In the genomic region with DNA sequence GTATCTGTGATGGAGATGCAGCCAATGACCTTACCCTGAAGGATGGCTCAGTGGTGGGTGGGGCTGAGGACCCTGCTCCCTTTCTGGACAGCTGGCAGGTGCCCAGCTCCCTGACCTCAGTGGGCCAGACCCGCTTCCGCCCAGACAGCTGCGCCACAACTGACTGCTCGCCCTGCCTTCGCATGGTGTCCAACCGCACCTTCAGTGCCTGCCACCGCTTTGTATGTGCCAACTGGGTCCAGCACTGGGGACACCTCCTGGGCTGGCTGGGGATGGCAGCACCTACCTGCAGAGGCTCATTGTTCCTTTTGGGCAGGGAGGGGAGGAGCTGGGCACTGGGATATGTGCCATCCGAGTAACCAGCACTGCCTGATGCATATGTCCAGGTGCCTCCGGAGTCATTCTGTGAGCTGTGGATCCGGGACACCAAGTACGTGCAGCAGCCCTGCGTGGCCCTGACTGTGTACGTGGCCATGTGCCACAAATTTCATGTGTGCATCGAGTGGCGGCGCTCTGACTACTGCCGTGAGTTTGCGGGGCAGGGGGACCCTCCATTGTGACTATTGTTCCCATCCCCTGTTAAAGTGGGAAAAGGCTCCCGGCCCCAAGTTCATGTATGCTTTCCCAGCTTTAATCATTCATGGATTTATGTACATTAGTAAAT, we compare ENCODE assay signal across 18 cellular contexts.
"Had no signal": no experiment of that assay in that cellular context is flagged by ENCODE, and none has a peak within 500 bp of the region (broad histone marks: within the 10 kb centered on the region; RNA-seq: fewer than 3 reads in every experiment).

No MANE protein-coding gene starts in this region.

- H3K36me3 ChIP-seq: lower lobe of right lung, transverse colon had no signal

- H3K9me3 ChIP-seq: lower lobe of right lung, transverse colon had no signal

- H3K27ac ChIP-seq: coronary artery, lower lobe of right lung, transverse colon had no signal

- H3K4me1 ChIP-seq: lower lobe of right lung, transverse colon had no signal

- ATAC-seq: left lobe of liver; lower lobe of right lung; sciatic nerve; stimulated activated naive B cell treated with anti-CD40 and anti-IgM and Interleukin-4, amounts not matched to agents 10 μg/mL and 1 μg/mL and 100 μg/mL, for 72 hours; T-cell had no signal

- H3K4me3 ChIP-seq: coronary artery, lower lobe of right lung, transverse colon had no signal

- DNase-seq: activated CD4-positive, alpha-beta T cell treated with anti-CD3 and anti-CD28 coated beads, Interleukin-2, amount 50 U/mL, for 48 hours; activated effector memory CD4-positive, alpha-beta T cell treated with Interleukin-2 at 50 U/mL for 16 hours; activated naive CD4-positive, alpha-beta T cell treated with anti-CD3 and anti-CD28 coated beads for 36 hours; activated T-cell treated with anti-CD3 and anti-CD28 coated beads, Interleukin-2, amount 50 U/mL, for 48 hours; cerebellar nuclear complex; foreskin fibroblast; immature natural killer cell; lower lobe of right lung; mesendoderm; naive B cell; posterior cingulate gyrus; small intestine; stimulated activated naive B cell treated with anti-CD40 and anti-IgM and Interleukin-4, amounts not matched to agents 10 μg/mL and 1 μg/mL and 100 μg/mL, for 72 hours; T-cell; transverse colon had no signal
